ENCODE assay signal across 8 cellular contexts in genomic region chr16:1707193-1707790, GRCh38. TPM values are rescaled to one million over a fixed set of nuclear protein-coding genes. Genes with fewer than 3 reads are reported as not detected.
DNase-seq lines count a peak whose midpoint lies in the region; ATAC-seq and TF ChIP-seq lines count a peak whose summit lies in the region.

No MANE protein-coding gene starts in this region.

- H3K4me1 Mint-ChIP-seq in activated CD4-positive, alpha-beta T cell treated with anti-CD3 and anti-CD28 coated beads for 36 hours, result peaks cover 35% of the 10 kb centered on the region
- H3K4me1 Mint-ChIP-seq in neural progenitor cell, result peaks cover 23% of the 10 kb centered on the region

- DNase-seq in activated CD4-positive, alpha-beta T cell treated with anti-CD3 and anti-CD28 coated beads for 36 hours, result peak; percentile 57
- no peak for DNase-seq in activated CD4-positive, alpha-beta T cell treated with anti-CD3 and anti-CD28 coated beads for 4 hours
- DNase-seq in WERI-Rb-1 (no peak), fibroblast of gingiva (ENCODE audit: low read depth) (peak; percentile 32), neural progenitor cell (ENCODE audit: low spot score) (peak; percentile 48)
- no peak for DNase-seq in stimulated activated CD4-positive, alpha-beta T cell treated with anti-CD3 and anti-CD28 coated beads, Interleukin-15, amount 100 ng/mL, for 24 hours

- peaks cover 57% of the 10 kb centered on the region for H3K79me2 ChIP-seq in neural progenitor cell (ENCODE audit: low read depth)

- H3K27ac ChIP-seq in WERI-Rb-1 (no peak overlapping the region), neural progenitor cell (no peak overlapping the region)

- no peak for TF ChIP-seq CTCF in WERI-Rb-1 (IDR thresholded peaks at IDR 0.05; ENCODE audit: low read depth, low read length)
- TF ChIP-seq CTCF in neural progenitor cell (IDR thresholded peaks at IDR 0.05), result no peak

- H3K9me3 ChIP-seq in WERI-Rb-1 (ENCODE audit: severe bottlenecking) (no peaks in the 10 kb centered on the region), neural progenitor cell (ENCODE audit: low read depth) (no peaks in the 10 kb centered on the region)

- H3K4me3 Mint-ChIP-seq in activated CD4-positive, alpha-beta T cell treated with anti-CD3 and anti-CD28 coated beads for 36 hours, result peak overlapping the region; percentile 92
- peak overlapping the region; percentile 94 for H3K4me3 Mint-ChIP-seq in neural progenitor cell

- H3K4me3 ChIP-seq in WERI-Rb-1 (ENCODE audit: low read depth, low read length) (peak overlapping the region; percentile 83), neural progenitor cell (peak overlapping the region; percentile 79)

- intact Hi-C loops in activated CD4-positive, alpha-beta T cell treated with anti-CD3 and anti-CD28 coated beads for 36 hours (cut with DNase I, micrococcal nuclease), result loop anchor here (2.0 to 5.0 kb wide), 7 partner anchors 65 to 1180 kb away; partner anchors contain the start of genes CAPN15 (in 1 of the 2), CEMP1 (in 1 of the 2), EME2 (in 1 of the 2) and MRPS34 (in 1 of the 2)

- H3K27me3 ChIP-seq in WERI-Rb-1 (ENCODE audit: insufficient read depth, low read depth, severe bottlenecking) (no peaks in the 10 kb centered on the region), neural progenitor cell (no peaks in the 10 kb centered on the region)

- peaks cover 35% of the 10 kb centered on the region for H3F3A ChIP-seq in neural progenitor cell (ENCODE audit: low read depth)

- H4K20me1 ChIP-seq in neural progenitor cell (ENCODE audit: low read depth), result peaks cover 59% of the 10 kb centered on the region

- H3K27me3 Mint-ChIP-seq in activated CD4-positive, alpha-beta T cell treated with anti-CD3 and anti-CD28 coated beads for 36 hours, result no peaks in the 10 kb centered on the region
- H3K27me3 Mint-ChIP-seq in neural progenitor cell (ENCODE audit: insufficient read depth, low read depth), result peaks cover 11% of the 10 kb centered on the region

- H2AFZ ChIP-seq in neural progenitor cell (replicated peaks), result no peak overlapping the region

- peaks cover 9% of the 10 kb centered on the region for H3K36me3 Mint-ChIP-seq in activated CD4-positive, alpha-beta T cell treated with anti-CD3 and anti-CD28 coated beads for 36 hours (ENCODE audit: low read depth)
- peaks cover 4% of the 10 kb centered on the region for H3K36me3 Mint-ChIP-seq in neural progenitor cell

- peak overlapping the region; percentile 68 for H3K9ac ChIP-seq in neural progenitor cell

- POLR2A ChIA-PET in activated CD4-positive, alpha-beta T cell treated with anti-CD3 and anti-CD28 coated beads for 36 hours (lab: Charles Lee), result interaction anchor here (0.6 kb wide), 1 partner anchor 14 kb away, joined by 3 read pairs; no protein-coding TSS in a partner anchor

- peak overlapping the region; percentile 98 for H3K4me2 ChIP-seq in neural progenitor cell

- H3K4me1 ChIP-seq in neural progenitor cell, result peaks cover 3% of the 10 kb centered on the region

- no peaks in the 10 kb centered on the region for H3K9me3 Mint-ChIP-seq in activated CD4-positive, alpha-beta T cell treated with anti-CD3 and anti-CD28 coated beads for 36 hours (ENCODE audit: low read depth)
- H3K9me3 Mint-ChIP-seq in neural progenitor cell, result no peaks in the 10 kb centered on the region

- H3K27ac Mint-ChIP-seq in activated CD4-positive, alpha-beta T cell treated with anti-CD3 and anti-CD28 coated beads for 36 hours, result peak overlapping the region; percentile 87
- peak overlapping the region; percentile 60 for H3K27ac Mint-ChIP-seq in neural progenitor cell

- no peak for ATAC-seq in activated CD4-positive, alpha-beta T cell treated with anti-CD3 and anti-CD28 coated beads for 36 hours
- ATAC-seq in GM21447 (IDR thresholded peaks at IDR 0.05; ENCODE audit: unreplicated experiment) (no peak), GM18858 (IDR thresholded peaks at IDR 0.05; ENCODE audit: unreplicated experiment) (no peak)

- CTCF ChIA-PET in activated CD4-positive, alpha-beta T cell treated with anti-CD3 and anti-CD28 coated beads for 36 hours (lab: Charles Lee), result interaction anchor here (0.6 to 2.0 kb wide), 4 partner anchors 29 to 75 kb away, joined by 3 to 16 read pairs (median 4); partner anchors contain the start of genes EME2, JPT2, MRPS34 and NUBP2

- H3K36me3 ChIP-seq in WERI-Rb-1 (peaks cover 25% of the 10 kb centered on the region), neural progenitor cell (no peaks in the 10 kb centered on the region)

RNA-seq across cellular contexts. Expression of gene MAPK8IP3, which starts 1.3 kb away (rescaled TPM):
- 10 to 100 TPM; 56.7 to 57.6 TPM for total RNA-seq in activated CD4-positive, alpha-beta T cell treated with anti-CD3 and anti-CD28 coated beads for 36 hours
- total RNA-seq in neural progenitor cell (ENCODE audit: low replicate concordance), result 28.5 and 71.3 TPM in 2 replicates

RNA-seq across cellular contexts. Expression of gene JPT2, which starts 29.2 kb away (rescaled TPM):
- total RNA-seq in activated CD4-positive, alpha-beta T cell treated with anti-CD3 and anti-CD28 coated beads for 36 hours, result 100 to 1,000 TPM in 1 of 2 experiments, 10 to 100 TPM in 1; 77.1 to 111 TPM
- 187 and 207 TPM in 2 replicates for total RNA-seq in neural progenitor cell (ENCODE audit: low replicate concordance)

Comparison
In these comparisons a context has a peak if more than half of its experiments do, and no peak if none do; other contexts are left out.
1. DNase-seq: peak in activated CD4-positive, alpha-beta T cell treated with anti-CD3 and anti-CD28 coated beads for 36 hours (single experiment), fibroblast of gingiva (single experiment) and neural progenitor cell (single experiment); none in activated CD4-positive, alpha-beta T cell treated with anti-CD3 and anti-CD28 coated beads for 4 hours (0 of 2), WERI-Rb-1 (single experiment) and stimulated activated CD4-positive, alpha-beta T cell treated with anti-CD3 and anti-CD28 coated beads, Interleukin-15, amount 100 ng/mL, for 24 hours (single experiment).